8 cellular contexts compared by ENCODE assay signal in genomic region chr1:211578640-211579433, GRCh38. TPM values are rescaled to one million over a fixed set of nuclear protein-coding genes. Genes with fewer than 3 reads are reported as not detected.
DNase-seq lines count a peak whose midpoint lies in the region; ATAC-seq and TF ChIP-seq lines count a peak whose summit lies in the region.

A gene with protein sequence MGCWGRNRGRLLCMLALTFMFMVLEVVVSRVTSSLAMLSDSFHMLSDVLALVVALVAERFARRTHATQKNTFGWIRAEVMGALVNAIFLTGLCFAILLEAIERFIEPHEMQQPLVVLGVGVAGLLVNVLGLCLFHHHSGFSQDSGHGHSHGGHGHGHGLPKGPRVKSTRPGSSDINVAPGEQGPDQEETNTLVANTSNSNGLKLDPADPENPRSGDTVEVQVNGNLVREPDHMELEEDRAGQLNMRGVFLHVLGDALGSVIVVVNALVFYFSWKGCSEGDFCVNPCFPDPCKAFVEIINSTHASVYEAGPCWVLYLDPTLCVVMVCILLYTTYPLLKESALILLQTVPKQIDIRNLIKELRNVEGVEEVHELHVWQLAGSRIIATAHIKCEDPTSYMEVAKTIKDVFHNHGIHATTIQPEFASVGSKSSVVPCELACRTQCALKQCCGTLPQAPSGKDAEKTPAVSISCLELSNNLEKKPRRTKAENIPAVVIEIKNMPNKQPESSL (minus strand): TSS chr1:211579161. CDS start chr1:211578612, 549 bp downstream.

- no peaks in the 10 kb centered on the region for H3K9me3 Mint-ChIP-seq in activated T-cell treated with anti-CD3 and anti-CD28 coated beads, Interleukin-2, amount 50 U/mL, for 4 hours

- in situ Hi-C loops in KBM-7 (cut with MboI; ENCODE audit: low pct_unique_long_range_greater_than_20kb, low sequenced_read_pairs) = no loop called here

- ATAC-seq in GM21717 (IDR thresholded peaks at IDR 0.05; ENCODE audit: unreplicated experiment) (peak; percentile 88), esophagus mucosa (peak; percentile 99)
- ATAC-seq in activated T-cell treated with anti-CD3 and anti-CD28 coated beads, Interleukin-2, amount 50 U/mL, for 4 hours = peak; percentile 91 to 92

- peaks cover 35% of the 10 kb centered on the region for H3K4me1 Mint-ChIP-seq in activated T-cell treated with anti-CD3 and anti-CD28 coated beads, Interleukin-2, amount 50 U/mL, for 4 hours (ENCODE audit: low read depth)

- H3K36me3 Mint-ChIP-seq in activated T-cell treated with anti-CD3 and anti-CD28 coated beads, Interleukin-2, amount 50 U/mL, for 4 hours (ENCODE audit: insufficient read depth) = peaks cover 10% of the 10 kb centered on the region

- DNase-seq in DMS153 treated with DMSO at 0.1 percent for 48 hours (lab: John Stamatoyannopoulos, UW; ENCODE audit: unreplicated experiment) = peak; percentile 99
- peak; percentile 97 for DNase-seq in KBM-7
- peak; percentile 100 for DNase-seq in activated T-cell treated with anti-CD3 and anti-CD28 coated beads, Interleukin-2, amount 50 U/mL, for 4 hours
- DNase-seq in myocyte (ENCODE audit: low read depth) = peak; percentile 99
- peak; percentile 99 to 100 for DNase-seq in stimulated activated CD8-positive, alpha-beta memory T cell treated with anti-CD3 and anti-CD28 coated beads, Interleukin-7, amount 100 ng/mL, for 48 hours (ENCODE audit: extremely low read depth in 1 of 2, low read depth in 1 of 2)

- H3K27me3 Mint-ChIP-seq in activated T-cell treated with anti-CD3 and anti-CD28 coated beads, Interleukin-2, amount 50 U/mL, for 4 hours (ENCODE audit: low read depth) = no peaks in the 10 kb centered on the region

- H3K4me3 Mint-ChIP-seq in activated T-cell treated with anti-CD3 and anti-CD28 coated beads, Interleukin-2, amount 50 U/mL, for 4 hours = peak within 1 kb of the TSS; percentile 94

TF ChIP-seq in PFSK-1, 5 proteins besides CTCF, POLR2A, EP300 and RAD21:
- TF ChIP-seq FOXP2 (optimal IDR thresholded peaks at IDR 0.05; ENCODE audit: borderline replicate concordance, extremely low read depth, extremely low read length, insufficient read depth) = no peak
- peak; percentile 79 for TF ChIP-seq POLR2AphosphoS5 (IDR thresholded peaks at IDR 0.05; ENCODE audit: low read depth, low read length)
- no peak for TF ChIP-seq REST (IDR thresholded peaks at IDR 0.05; ENCODE audit: insufficient read depth in 1 of 2, low read depth in 2 of 2, low read length in 2 of 2)
- 0 out of 2 replicates have a peak, but pooled peaks have one; percentile 77 for TF ChIP-seq TAF1 (IDR thresholded peaks at IDR 0.05; ENCODE audit: borderline replicate concordance, insufficient read depth, low read length)
- no peak for TF ChIP-seq SIN3A (IDR thresholded peaks at IDR 0.05; ENCODE audit: borderline replicate concordance, insufficient read depth, low read length)

RNA-seq across cellular contexts. Expression of the gene that starts here (rescaled TPM):
- polyA plus RNA-seq in PFSK-1 (2012; ENCODE audit: insufficient read length, low read depth) = 9.3 TPM
- total RNA-seq in activated T-cell treated with anti-CD3 and anti-CD28 coated beads, Interleukin-2, amount 50 U/mL, for 4 hours = 10 to 100 TPM; 16.7 to 17.9 (median 17.2) TPM
- total RNA-seq in esophagus mucosa = 14.1 TPM
- total RNA-seq in myocyte = 16.3 and 20.4 TPM in 2 replicates
- polyA plus RNA-seq in myocyte (2012) = 12.6 TPM

Comparison
In these comparisons a context has a peak if more than half of its experiments do, and no peak if none do; other contexts are left out.
1. Peak in every context shown above with its lines: DNase-seq and ATAC-seq.